Comparison of ENCODE assay signal across 9 cellular contexts in genomic region chr15:75649045-75649761, GRCh38. TPM values are rescaled to one million over a fixed set of nuclear protein-coding genes. Genes with fewer than 3 reads are reported as not detected.
DNase-seq lines count a peak whose midpoint lies in the region; TF ChIP-seq lines count a peak whose summit lies in the region.
"Had no signal": no experiment of that assay in that cellular context is flagged by ENCODE, and none has a peak within 500 bp of the region (broad histone marks: within the 10 kb centered on the region; RNA-seq: fewer than 3 reads in every experiment).

No MANE protein-coding gene starts in this region.

- peaks cover 11% of the 10 kb centered on the region for H3K27me3 ChIP-seq in H7 (ENCODE audit: control insufficient read depth, insufficient read depth, low read length)

- DNase-seq in H7 (no peak), glutamatergic neuron (no peak), retinal pigment epithelial cell (ENCODE audit: low read depth) (no peak), GM13977 (ENCODE audit: low spot score) (no peak), NCI-H2107 (lab: John Stamatoyannopoulos, UW) (no peak), NCI-H526 treated with DMSO at 0.1 percent for 48 hours (lab: John Stamatoyannopoulos, UW) (no peak), germinal center (ENCODE audit: low spot score) (no peak)
- no peak for DNase-seq in activated T-helper 2 cell treated with anti-CD3 and anti-CD28 coated beads, Interferon-gamma antibody, Interleukin-2, Interleukin-4, amounts not matched to agents 10 μg/mL and 5 μg/mL and 100 μg/mL, durations not matched to agents 14 hours and 24 hours and 36 hours (ENCODE audit: low spot score)
- DNase-seq: NCI-H524 treated with DMSO at 0.1 percent for 48 hours had no signal

- peaks cover 4% of the 10 kb centered on the region for H3K36me3 ChIP-seq in H7 (replicated peaks; ENCODE audit: control insufficient read depth, insufficient read depth, low read length)

- no peak overlapping the region for H3K27ac Mint-ChIP-seq in activated T-helper 2 cell treated with anti-CD3 and anti-CD28 coated beads, Interferon-gamma antibody, Interleukin-2, Interleukin-4, amounts not matched to agents 10 μg/mL and 5 μg/mL and 100 μg/mL, durations not matched to agents 14 hours and 24 hours and 36 hours
- H3K27ac Mint-ChIP-seq in glutamatergic neuron (ENCODE audit: unreplicated experiment): peak overlapping the region; percentile 98

- H3K4me1 Mint-ChIP-seq in activated T-helper 2 cell treated with anti-CD3 and anti-CD28 coated beads, Interferon-gamma antibody, Interleukin-2, Interleukin-4, amounts not matched to agents 10 μg/mL and 5 μg/mL and 100 μg/mL, durations not matched to agents 14 hours and 24 hours and 36 hours (ENCODE audit: low read depth): peaks cover 23% of the 10 kb centered on the region
- peaks cover 46% of the 10 kb centered on the region for H3K4me1 Mint-ChIP-seq in glutamatergic neuron (ENCODE audit: low read depth, unreplicated experiment)

- H3K36me3 Mint-ChIP-seq in activated T-helper 2 cell treated with anti-CD3 and anti-CD28 coated beads, Interferon-gamma antibody, Interleukin-2, Interleukin-4, amounts not matched to agents 10 μg/mL and 5 μg/mL and 100 μg/mL, durations not matched to agents 14 hours and 24 hours and 36 hours (ENCODE audit: low read depth): no peaks in the 10 kb centered on the region
- H3K36me3 Mint-ChIP-seq in glutamatergic neuron (ENCODE audit: unreplicated experiment): peaks cover 6% of the 10 kb centered on the region

- intact Hi-C loops in activated T-helper 2 cell treated with anti-CD3 and anti-CD28 coated beads, Interferon-gamma antibody, Interleukin-2, Interleukin-4, amounts not matched to agents 10 μg/mL and 5 μg/mL and 100 μg/mL, durations not matched to agents 14 hours and 24 hours and 36 hours (cut with micrococcal nuclease): loop anchor here (10.0 kb wide), 1 partner anchor 256 kb away; the partner anchor contains the start of gene FBXO22

- in situ Hi-C loops in GM13977 (cut with MboI; ENCODE audit: low pct_unique_long_range_greater_than_20kb, low sequenced_read_pairs, unreplicated experiment): loop anchor here (25.0 kb wide), 1 partner anchor 287 kb away; the partner anchor contains the start of gene MAN2C1

- H3K4me3 ChIP-seq in H7 (ENCODE audit: insufficient read depth, low read depth, low read length): peak overlapping the region; percentile 86
- H3K4me3 ChIP-seq in retinal pigment epithelial cell (ENCODE audit: low read length): peak overlapping the region; percentile 89

- no peak for TF ChIP-seq CTCF in glutamatergic neuron (IDR thresholded peaks at IDR 0.05; ENCODE audit: partially characterized antibody, unreplicated experiment)
- no peak for TF ChIP-seq CTCF in retinal pigment epithelial cell (conservative IDR thresholded peaks at IDR 0.05; ENCODE audit: low read depth, low read length)
- TF ChIP-seq CTCF in GM13977 (IDR thresholded peaks at IDR 0.05; ENCODE audit: extremely low read depth, insufficient read depth, missing control alignments): no peak

- H3K9me3 Mint-ChIP-seq in activated T-helper 2 cell treated with anti-CD3 and anti-CD28 coated beads, Interferon-gamma antibody, Interleukin-2, Interleukin-4, amounts not matched to agents 10 μg/mL and 5 μg/mL and 100 μg/mL, durations not matched to agents 14 hours and 24 hours and 36 hours: no peaks in the 10 kb centered on the region
- peaks cover 18% of the 10 kb centered on the region for H3K9me3 Mint-ChIP-seq in glutamatergic neuron (ENCODE audit: unreplicated experiment)

- H3K27me3 Mint-ChIP-seq in activated T-helper 2 cell treated with anti-CD3 and anti-CD28 coated beads, Interferon-gamma antibody, Interleukin-2, Interleukin-4, amounts not matched to agents 10 μg/mL and 5 μg/mL and 100 μg/mL, durations not matched to agents 14 hours and 24 hours and 36 hours (ENCODE audit: low read depth): peaks cover 2% of the 10 kb centered on the region
- peaks cover 17% of the 10 kb centered on the region for H3K27me3 Mint-ChIP-seq in glutamatergic neuron (ENCODE audit: unreplicated experiment)

- H3K4me3 Mint-ChIP-seq in activated T-helper 2 cell treated with anti-CD3 and anti-CD28 coated beads, Interferon-gamma antibody, Interleukin-2, Interleukin-4, amounts not matched to agents 10 μg/mL and 5 μg/mL and 100 μg/mL, durations not matched to agents 14 hours and 24 hours and 36 hours (ENCODE audit: low read depth): peak overlapping the region; percentile 81
- H3K4me3 Mint-ChIP-seq in glutamatergic neuron (ENCODE audit: unreplicated experiment): peak overlapping the region; percentile 91

RNA-seq across cellular contexts. Expression of gene SNX33, which starts 1.5 kb away (rescaled TPM):
- total RNA-seq in H7 (2014; rRNA removed; shearing (Covaris generic)): 13.3 and 14.3 TPM in 2 replicates
- total RNA-seq in activated T-helper 2 cell treated with anti-CD3 and anti-CD28 coated beads, Interferon-gamma antibody, Interleukin-2, Interleukin-4, amounts not matched to agents 10 μg/mL and 5 μg/mL and 100 μg/mL, durations not matched to agents 14 hours and 24 hours and 36 hours: 6.8 and 7.4 TPM in 2 replicates
- total RNA-seq in glutamatergic neuron (ENCODE audit: unreplicated experiment): 21.2 TPM

RNA-seq across cellular contexts. Expression of gene IMP3, which starts 9.2 kb away (rescaled TPM):
- 132 and 168 TPM in 2 replicates for total RNA-seq in H7 (2014; rRNA removed; shearing (Covaris generic))
- 103 and 106 TPM in 2 replicates for total RNA-seq in activated T-helper 2 cell treated with anti-CD3 and anti-CD28 coated beads, Interferon-gamma antibody, Interleukin-2, Interleukin-4, amounts not matched to agents 10 μg/mL and 5 μg/mL and 100 μg/mL, durations not matched to agents 14 hours and 24 hours and 36 hours
- total RNA-seq in glutamatergic neuron (ENCODE audit: unreplicated experiment): 33.6 TPM

RNA-seq across cellular contexts. Expression of gene SNUPN, which starts 23.7 kb away (rescaled TPM):
- total RNA-seq in H7 (2014; rRNA removed; shearing (Covaris generic)): 19.2 and 23.4 TPM in 2 replicates
- 32.7 and 40.9 TPM in 2 replicates for total RNA-seq in activated T-helper 2 cell treated with anti-CD3 and anti-CD28 coated beads, Interferon-gamma antibody, Interleukin-2, Interleukin-4, amounts not matched to agents 10 μg/mL and 5 μg/mL and 100 μg/mL, durations not matched to agents 14 hours and 24 hours and 36 hours
- 15.5 TPM for total RNA-seq in glutamatergic neuron (ENCODE audit: unreplicated experiment)
